9 cellular contexts compared by ENCODE assay signal in genomic region chr11:34585870-34586654, GRCh38. TPM values are rescaled to one million over a fixed set of nuclear protein-coding genes. Genes with fewer than 3 reads are reported as not detected.
DNase-seq lines count a peak whose midpoint lies in the region; ATAC-seq and TF ChIP-seq lines count a peak whose summit lies in the region.
"Had no signal": no experiment of that assay in that cellular context is flagged by ENCODE, and none has a peak within 500 bp of the region (broad histone marks: within the 10 kb centered on the region; RNA-seq: fewer than 3 reads in every experiment).

No MANE protein-coding gene starts in this region.

- H3K27me3 ChIP-seq in BJ (ENCODE audit: control insufficient read depth, insufficient read depth, low read length) (peaks cover 2% of the 10 kb centered on the region), upper lobe of right lung (no peaks in the 10 kb centered on the region)
- H3K27me3 ChIP-seq: SJCRH30 had no signal

- no peak overlapping the region for H3K4me3 Mint-ChIP-seq in stimulated activated effector memory CD8-positive, alpha-beta T cell treated with anti-CD3 and anti-CD28 coated beads, Interleukin-12 subunit alpha, Interleukin-12 subunit beta, amount 100 ng/mL, for 72 hours

- DNase-seq in BJ (ENCODE audit: low read depth) (no peak), NCI-H774 (lab: John Stamatoyannopoulos, UW) (peak; percentile 64), cerebellar cortex (ENCODE audit: low spot score) (peak; percentile 29), left colon (no peak), upper lobe of right lung (no peak)
- no peak for DNase-seq in stimulated activated effector memory CD8-positive, alpha-beta T cell treated with anti-CD3 and anti-CD28 coated beads, Interleukin-12 subunit alpha, Interleukin-12 subunit beta, amount 100 ng/mL, for 72 hours (ENCODE audit: low spot score in 2 of 2)

- no peaks in the 10 kb centered on the region for H3K9me3 ChIP-seq in upper lobe of right lung
- H3K9me3 ChIP-seq: SJCRH30 had no signal

- TF ChIP-seq CTCF in BJ (IDR thresholded peaks at IDR 0.05; ENCODE audit: insufficient read depth, low read depth, low read length), result peak; percentile 56
- peak; percentile 68 for TF ChIP-seq CTCF in upper lobe of right lung (IDR thresholded peaks at IDR 0.05)

- CTCF ChIA-PET in BJ (lab: Yijun Ruan, JAX), result interaction anchor here (0.6 to 4.6 kb wide), 36 partner anchors 9 to 899 kb away, joined by 3 to 57 read pairs (median 4); no protein-coding TSS in a partner anchor

- no peaks in the 10 kb centered on the region for H3K36me3 Mint-ChIP-seq in stimulated activated effector memory CD8-positive, alpha-beta T cell treated with anti-CD3 and anti-CD28 coated beads, Interleukin-12 subunit alpha, Interleukin-12 subunit beta, amount 100 ng/mL, for 72 hours

- intact Hi-C loops in left colon (cut with DNase I, micrococcal nuclease) (loop anchor here in 1 of 2 donors (5.0 to 10.0 kb wide), 2 partner anchors 306 to 819 kb away; no protein-coding TSS in a partner anchor), upper lobe of right lung (cut with DNase I) (loop anchor here (10.0 kb wide), 1 partner anchor 309 kb away; no protein-coding TSS in a partner anchor)

- peak; percentile 59 for ATAC-seq in GM18519 (IDR thresholded peaks at IDR 0.05; ENCODE audit: low FRiP score, unreplicated experiment)
- peak; percentile 67 for ATAC-seq in HG03139 (IDR thresholded peaks at IDR 0.05; ENCODE audit: unreplicated experiment)
- ATAC-seq in left colon, result peak; percentile 61
- peak; percentile 79 for ATAC-seq in upper lobe of right lung
- no peak for ATAC-seq in stimulated activated effector memory CD8-positive, alpha-beta T cell treated with anti-CD3 and anti-CD28 coated beads, Interleukin-12 subunit alpha, Interleukin-12 subunit beta, amount 100 ng/mL, for 72 hours

- no peak overlapping the region for H3K27ac Mint-ChIP-seq in stimulated activated effector memory CD8-positive, alpha-beta T cell treated with anti-CD3 and anti-CD28 coated beads, Interleukin-12 subunit alpha, Interleukin-12 subunit beta, amount 100 ng/mL, for 72 hours

- H3K4me1 Mint-ChIP-seq in stimulated activated effector memory CD8-positive, alpha-beta T cell treated with anti-CD3 and anti-CD28 coated beads, Interleukin-12 subunit alpha, Interleukin-12 subunit beta, amount 100 ng/mL, for 72 hours, result peaks cover 5% of the 10 kb centered on the region

- H3K9me3 Mint-ChIP-seq in stimulated activated effector memory CD8-positive, alpha-beta T cell treated with anti-CD3 and anti-CD28 coated beads, Interleukin-12 subunit alpha, Interleukin-12 subunit beta, amount 100 ng/mL, for 72 hours, result no peaks in the 10 kb centered on the region

- H3K27ac ChIP-seq in upper lobe of right lung, result peak overlapping the region; percentile 36
- H3K27ac ChIP-seq: SJCRH30 had no signal

- no peaks in the 10 kb centered on the region for H3K36me3 ChIP-seq in BJ (ENCODE audit: control insufficient read depth, insufficient read depth, low read length)
- no peaks in the 10 kb centered on the region for H3K36me3 ChIP-seq in upper lobe of right lung
- H3K36me3 ChIP-seq: SJCRH30 had no signal

- no peak overlapping the region for H3K4me3 ChIP-seq in BJ (ENCODE audit: low read depth, low read length)
- no peak overlapping the region for H3K4me3 ChIP-seq in upper lobe of right lung
- H3K4me3 ChIP-seq: SJCRH30 had no signal

- POLR2A ChIA-PET in BJ (lab: Charles Lee), result no interaction called here

- H3K4me1 ChIP-seq in upper lobe of right lung, result peaks cover 19% of the 10 kb centered on the region
- H3K4me1 ChIP-seq: SJCRH30 had no signal

RNA-seq across cellular contexts. Expression of gene EHF, which starts 34.8 kb away (rescaled TPM):
- not detected in 2 replicates for polyA plus RNA-seq in BJ (2011; rRNA removed)
- polyA minus RNA-seq in BJ (2011; rRNA and poly(A)+ RNA removed), result not detected in 2 replicates
- 100 to 1,000 TPM; 226 to 394 TPM for total RNA-seq in left colon
- 36.4 TPM for total RNA-seq in upper lobe of right lung
- total RNA-seq: SJCRH30 had no signal

Comparison
In these comparisons a context has a peak if more than half of its experiments do, and no peak if none do; other contexts are left out.
1. DNase-seq: peak in NCI-H774 (single experiment) and cerebellar cortex (single experiment); none in BJ (single experiment), left colon (0 of 2), upper lobe of right lung (single experiment) and stimulated activated effector memory CD8-positive, alpha-beta T cell treated with anti-CD3 and anti-CD28 coated beads, Interleukin-12 subunit alpha, Interleukin-12 subunit beta, amount 100 ng/mL, for 72 hours (0 of 2).